In the genomic region with DNA sequence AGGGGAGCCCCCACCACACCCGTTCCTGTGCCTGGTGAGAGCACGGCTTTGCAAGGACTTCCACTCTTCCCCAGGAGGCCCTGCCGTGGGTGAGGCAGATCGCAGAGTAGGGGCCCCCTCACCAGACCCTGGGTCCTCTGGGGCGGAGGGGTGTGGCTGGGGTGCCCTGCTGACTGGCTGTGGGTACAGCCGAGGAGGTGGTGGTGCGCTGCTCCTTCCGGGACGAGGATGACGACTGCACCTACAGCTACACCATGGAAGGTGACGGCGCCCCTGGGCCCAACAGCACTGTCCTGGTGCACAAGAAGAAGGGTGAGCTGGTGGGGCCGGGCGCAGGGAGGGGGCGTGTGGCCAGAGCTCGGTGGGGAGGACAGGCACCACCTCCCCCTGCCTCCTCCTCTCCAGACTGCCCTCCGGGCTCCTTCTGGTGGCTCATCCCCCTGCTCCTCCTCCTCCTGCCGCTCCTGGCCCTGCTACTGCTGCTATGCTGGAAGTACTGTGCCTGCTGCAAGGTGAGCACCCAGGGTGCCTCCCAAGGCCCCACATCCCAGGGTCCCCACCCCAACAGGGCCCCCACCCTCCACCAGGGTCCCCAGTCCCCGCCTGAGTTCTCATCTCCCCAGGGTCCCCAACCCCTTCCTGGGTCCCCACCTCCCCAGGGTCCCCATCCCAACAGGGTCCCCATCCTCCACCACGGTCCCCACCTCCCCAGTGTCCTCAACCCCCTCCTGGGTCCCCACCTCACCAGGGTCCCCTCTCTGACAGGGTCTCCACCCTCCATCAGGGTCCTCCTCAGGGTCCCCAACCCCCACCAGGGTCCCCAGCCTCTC, we compare ENCODE assay signal across 14 cellular contexts. TPM values are rescaled to one million over a fixed set of nuclear protein-coding genes. Genes with fewer than 3 reads are reported as not detected.
DNase-seq lines count a peak whose midpoint lies in the region; ATAC-seq and TF ChIP-seq lines count a peak whose summit lies in the region.
"Had no signal": no experiment of that assay in that cellular context is flagged by ENCODE, and none has a peak within 500 bp of the region (broad histone marks: within the 10 kb centered on the region; RNA-seq: fewer than 3 reads in every experiment).

No MANE protein-coding gene starts in this region.

- no peaks in the 10 kb centered on the region for H3K36me3 Mint-ChIP-seq in activated naive CD8-positive, alpha-beta T cell treated with anti-CD3 and anti-CD28 coated beads, Interleukin-2, amount 10 ng/mL, durations not matched to agents 7 days and 5 days
- no peaks in the 10 kb centered on the region for H3K36me3 Mint-ChIP-seq in activated naive CD8-positive, alpha-beta T cell treated with anti-CD3 and anti-CD28 coated beads for 36 hours
- H3K36me3 Mint-ChIP-seq in activated T-cell treated with anti-CD3 and anti-CD28 coated beads, Interleukin-2, amount 50 U/mL, for 72 hours (ENCODE audit: insufficient read depth in 2 of 2) = no peaks in the 10 kb centered on the region

- in situ Hi-C loops in GM23248 (cut with MboI) = loop anchor here (25.0 kb wide), 1 partner anchor 300 kb away; no protein-coding TSS in a partner anchor

- TF ChIP-seq CTCF in OCI-LY3 (IDR thresholded peaks at IDR 0.05; ENCODE audit: low read depth, low read length) = no peak
- no peak for TF ChIP-seq CTCF in gastroesophageal sphincter (IDR thresholded peaks at IDR 0.05)

- H3K4me3 ChIP-seq in OCI-LY3 (ENCODE audit: low read length) (peak overlapping the region; percentile 44), gastroesophageal sphincter (no peak overlapping the region), GM23248 (no peak overlapping the region)

- H3K36me3 ChIP-seq in OCI-LY3 (replicated peaks; ENCODE audit: low read depth, low read length) (no peaks in the 10 kb centered on the region), gastroesophageal sphincter (peaks cover 0 to 66% of the 10 kb centered on the region in 2 donors), GM23248 (ENCODE audit: low read depth) (no peaks in the 10 kb centered on the region)

- H3K79me2 ChIP-seq in OCI-LY3 (ENCODE audit: low read length) (no peaks in the 10 kb centered on the region), GM23248 (ENCODE audit: insufficient read depth) (no peaks in the 10 kb centered on the region)

- no peaks in the 10 kb centered on the region for H3K27me3 Mint-ChIP-seq in activated naive CD8-positive, alpha-beta T cell treated with anti-CD3 and anti-CD28 coated beads, Interleukin-2, amount 10 ng/mL, durations not matched to agents 7 days and 5 days
- H3K27me3 Mint-ChIP-seq in activated naive CD8-positive, alpha-beta T cell treated with anti-CD3 and anti-CD28 coated beads for 36 hours = no peaks in the 10 kb centered on the region
- H3K27me3 Mint-ChIP-seq in activated T-cell treated with anti-CD3 and anti-CD28 coated beads, Interleukin-2, amount 50 U/mL, for 72 hours (ENCODE audit: low read depth) = no peaks in the 10 kb centered on the region

- no peaks in the 10 kb centered on the region for H3K9me3 Mint-ChIP-seq in activated naive CD8-positive, alpha-beta T cell treated with anti-CD3 and anti-CD28 coated beads, Interleukin-2, amount 10 ng/mL, durations not matched to agents 7 days and 5 days
- no peaks in the 10 kb centered on the region for H3K9me3 Mint-ChIP-seq in activated naive CD8-positive, alpha-beta T cell treated with anti-CD3 and anti-CD28 coated beads for 36 hours
- no peaks in the 10 kb centered on the region for H3K9me3 Mint-ChIP-seq in activated T-cell treated with anti-CD3 and anti-CD28 coated beads, Interleukin-2, amount 50 U/mL, for 72 hours

- H3K9me3 ChIP-seq in OCI-LY3 (ENCODE audit: insufficient read depth, low read length) (no peaks in the 10 kb centered on the region), gastroesophageal sphincter (no peaks in the 10 kb centered on the region), GM23248 (ENCODE audit: low read depth) (no peaks in the 10 kb centered on the region)
- H3K9me3 ChIP-seq: Caco-2 had no signal

- no peak for TF ChIP-seq POLR2A in gastroesophageal sphincter (IDR thresholded peaks at IDR 0.05)

- H3F3A ChIP-seq in GM23248 (ENCODE audit: insufficient read depth) = no peaks in the 10 kb centered on the region

- POLR2A ChIA-PET in activated naive CD8-positive, alpha-beta T cell treated with anti-CD3 and anti-CD28 coated beads, Interleukin-2, amount 10 ng/mL, durations not matched to agents 7 days and 5 days (lab: Charles Lee) = interaction anchor here (0.6 to 1.8 kb wide), 8 partner anchors 8 to 104 kb away, joined by 3 to 10 read pairs (median 4); a partner anchor contains a TSS

- peak overlapping the region; percentile 92 for H3K27ac Mint-ChIP-seq in activated naive CD8-positive, alpha-beta T cell treated with anti-CD3 and anti-CD28 coated beads, Interleukin-2, amount 10 ng/mL, durations not matched to agents 7 days and 5 days
- no peak overlapping the region for H3K27ac Mint-ChIP-seq in activated naive CD8-positive, alpha-beta T cell treated with anti-CD3 and anti-CD28 coated beads for 36 hours
- H3K27ac Mint-ChIP-seq in activated T-cell treated with anti-CD3 and anti-CD28 coated beads, Interleukin-2, amount 50 U/mL, for 72 hours = no peak overlapping the region

- no peaks in the 10 kb centered on the region for H3K9me2 ChIP-seq in GM23248 (ENCODE audit: insufficient read depth)

- no peak overlapping the region for H3K4me3 Mint-ChIP-seq in activated naive CD8-positive, alpha-beta T cell treated with anti-CD3 and anti-CD28 coated beads, Interleukin-2, amount 10 ng/mL, durations not matched to agents 7 days and 5 days
- no peak overlapping the region for H3K4me3 Mint-ChIP-seq in activated naive CD8-positive, alpha-beta T cell treated with anti-CD3 and anti-CD28 coated beads for 36 hours
- no peak overlapping the region for H3K4me3 Mint-ChIP-seq in activated T-cell treated with anti-CD3 and anti-CD28 coated beads, Interleukin-2, amount 50 U/mL, for 72 hours

- H3K27me3 ChIP-seq in OCI-LY3 (ENCODE audit: low read depth, low read length) (no peaks in the 10 kb centered on the region), gastroesophageal sphincter (peaks cover 14% of the 10 kb centered on the region), GM23248 (replicated peaks; ENCODE audit: insufficient read depth) (no peaks in the 10 kb centered on the region)

- no peak for DNase-seq in activated naive CD8-positive, alpha-beta T cell treated with anti-CD3 and anti-CD28 coated beads, Interleukin-2, amount 10 ng/mL, durations not matched to agents 7 days and 5 days
- DNase-seq in activated naive CD8-positive, alpha-beta T cell treated with anti-CD3 and anti-CD28 coated beads for 36 hours = no peak
- DNase-seq in substantia nigra (lab: John Stamatoyannopoulos, UW) (no peak), GM23248 (no peak), epidermal melanocyte (ENCODE audit: insufficient read length, low spot score) (no peak)
- DNase-seq in activated T-cell treated with anti-CD3 and anti-CD28 coated beads, Interleukin-2, amount 50 U/mL, for 72 hours = no peak
- DNase-seq: 8988T, Caco-2, NCI-H1436, NCI-H2081, NCI-H510A treated with DMSO at 0.1 percent for 48 hours had no signal

- TF ChIP-seq EP300 in gastroesophageal sphincter (IDR thresholded peaks at IDR 0.05) = no peak

- no peak for ATAC-seq in activated naive CD8-positive, alpha-beta T cell treated with anti-CD3 and anti-CD28 coated beads, Interleukin-2, amount 10 ng/mL, durations not matched to agents 7 days and 5 days (ENCODE audit: low read depth)
- ATAC-seq in gastroesophageal sphincter = peak; percentile 4
- no peak for ATAC-seq in activated T-cell treated with anti-CD3 and anti-CD28 coated beads, Interleukin-2, amount 50 U/mL, for 72 hours (replicated peaks in 1 of 2)
- ATAC-seq: HCT116 had no signal

- H3K27ac ChIP-seq in OCI-LY3 (ENCODE audit: low read length) (no peak overlapping the region), gastroesophageal sphincter (no peak overlapping the region), substantia nigra (ENCODE audit: low read depth, low read length, poor library complexity, severe bottlenecking) (peak overlapping the region; percentile 42), GM23248 (no peak overlapping the region)

- no peak overlapping the region for H2AFZ ChIP-seq in OCI-LY3 (ENCODE audit: low read depth, low read length)
- H2AFZ ChIP-seq in GM23248 = no peak overlapping the region

- H3K4me2 ChIP-seq in OCI-LY3 (ENCODE audit: low read length) = peak overlapping the region; percentile 60
- H3K4me2 ChIP-seq in GM23248 (ENCODE audit: unreplicated experiment) = no peak overlapping the region

- WGBS in gastroesophageal sphincter (ENCODE audit: low coverage in 1 of 2), 2 donors = 60 to 100% methylated on average over 1 of the region's 20 CpGs
- WGBS in GM23248 (ENCODE audit: low coverage in 1 of 2, low lambda C conversion rate in 2 of 2, missing lambda C conversion rate in 2 of 2), 2 experiments = 64 to 86% methylated on average over 9 to 19 of the region's 20 CpGs

- no peaks in the 10 kb centered on the region for H4K20me1 ChIP-seq in OCI-LY3 (ENCODE audit: insufficient read depth, low read length)
- no peaks in the 10 kb centered on the region for H4K20me1 ChIP-seq in GM23248 (ENCODE audit: insufficient read depth)

- H3K4me1 ChIP-seq in OCI-LY3 (ENCODE audit: low read length) = peaks cover 18% of the 10 kb centered on the region
- H3K4me1 ChIP-seq in gastroesophageal sphincter = no peaks in the 10 kb centered on the region
- no peaks in the 10 kb centered on the region for H3K4me1 ChIP-seq in GM23248 (ENCODE audit: insufficient read depth)
- H3K4me1 ChIP-seq: Caco-2 had no signal

- peaks cover 11% of the 10 kb centered on the region for H3K4me1 Mint-ChIP-seq in activated naive CD8-positive, alpha-beta T cell treated with anti-CD3 and anti-CD28 coated beads, Interleukin-2, amount 10 ng/mL, durations not matched to agents 7 days and 5 days
- peaks cover 4% of the 10 kb centered on the region for H3K4me1 Mint-ChIP-seq in activated naive CD8-positive, alpha-beta T cell treated with anti-CD3 and anti-CD28 coated beads for 36 hours
- peaks cover 14% of the 10 kb centered on the region for H3K4me1 Mint-ChIP-seq in activated T-cell treated with anti-CD3 and anti-CD28 coated beads, Interleukin-2, amount 50 U/mL, for 72 hours (ENCODE audit: low read depth)

- peak overlapping the region; percentile 32 for H3K9ac ChIP-seq in OCI-LY3 (ENCODE audit: low read length)
- H3K9ac ChIP-seq in GM23248 = no peak overlapping the region

RNA-seq across cellular contexts. Expression of a gene that starts 16.1 kb away (rescaled TPM):
- total RNA-seq in activated naive CD8-positive, alpha-beta T cell treated with anti-CD3 and anti-CD28 coated beads, Interleukin-2, amount 10 ng/mL, durations not matched to agents 7 days and 5 days = 1 to 10 TPM; 1.0 to 1.4 TPM
- 1 to 10 TPM in 1 of 2 experiments, under 1 TPM in 1; 0.64 to 1.4 TPM for total RNA-seq in activated naive CD8-positive, alpha-beta T cell treated with anti-CD3 and anti-CD28 coated beads for 36 hours
- 10 to 100 TPM; 31.1 to 66.3 (median 41.8) TPM for total RNA-seq in gastroesophageal sphincter
- under 0.01 TPM in 1 of 2 replicates, not detected in the other for total RNA-seq in GM23248 (2014; rRNA removed; shearing (Covaris generic))
- 1.1 and 1.5 TPM in 2 replicates for polyA plus RNA-seq in GM23248 (2016; fragmentation: Nextera tagmentation; extraction: Ambion mirVana)
- 1 to 10 TPM; 2.7 to 3.5 TPM for total RNA-seq in activated T-cell treated with anti-CD3 and anti-CD28 coated beads, Interleukin-2, amount 50 U/mL, for 72 hours

RNA-seq across cellular contexts. Expression of a gene that starts 27.6 kb away (rescaled TPM):
- total RNA-seq in activated naive CD8-positive, alpha-beta T cell treated with anti-CD3 and anti-CD28 coated beads, Interleukin-2, amount 10 ng/mL, durations not matched to agents 7 days and 5 days = 10 to 100 TPM; 50.4 to 53.0 TPM
- 10 to 100 TPM; 33.2 to 33.6 TPM for total RNA-seq in activated naive CD8-positive, alpha-beta T cell treated with anti-CD3 and anti-CD28 coated beads for 36 hours
- 10 to 100 TPM; 13.7 to 23.2 (median 20.4) TPM for total RNA-seq in gastroesophageal sphincter
- total RNA-seq in GM23248 (2014; rRNA removed; shearing (Covaris generic)) = 16.6 and 40.6 TPM in 2 replicates
- 46.5 and 47.3 TPM in 2 replicates for polyA plus RNA-seq in GM23248 (2016; fragmentation: Nextera tagmentation; extraction: Ambion mirVana)
- total RNA-seq in activated T-cell treated with anti-CD3 and anti-CD28 coated beads, Interleukin-2, amount 50 U/mL, for 72 hours = 10 to 100 TPM; 41.9 to 51.2 TPM

RNA-seq across cellular contexts. Expression of a gene that starts 47.3 kb away (rescaled TPM):
- 10 to 100 TPM; 37.4 to 39.8 TPM for total RNA-seq in activated naive CD8-positive, alpha-beta T cell treated with anti-CD3 and anti-CD28 coated beads, Interleukin-2, amount 10 ng/mL, durations not matched to agents 7 days and 5 days
- total RNA-seq in activated naive CD8-positive, alpha-beta T cell treated with anti-CD3 and anti-CD28 coated beads for 36 hours = 10 to 100 TPM; 26.9 to 27.4 TPM
- total RNA-seq in gastroesophageal sphincter = 10 to 100 TPM in 3 of 4 donors, 1 to 10 TPM in 1; 9.8 to 41.6 (median 21.0) TPM
- 11.5 and 20.2 TPM in 2 replicates for total RNA-seq in GM23248 (2014; rRNA removed; shearing (Covaris generic))
- 12.4 and 13.3 TPM in 2 replicates for polyA plus RNA-seq in GM23248 (2016; fragmentation: Nextera tagmentation; extraction: Ambion mirVana)
- 10 to 100 TPM; 20.7 to 22.6 TPM for total RNA-seq in activated T-cell treated with anti-CD3 and anti-CD28 coated beads, Interleukin-2, amount 50 U/mL, for 72 hours

Comparison
In these comparisons a context has a peak if more than half of its experiments do, and no peak if none do; other contexts are left out.
1. RNA of a gene that starts 16.1 kb away (total RNA-seq): 31.1 to 66.3 TPM in gastroesophageal sphincter; 2.7 to 3.5 TPM in activated T-cell treated with anti-CD3 and anti-CD28 coated beads, Interleukin-2, amount 50 U/mL, for 72 hours, 0.64 to 1.4 TPM in activated naive CD8-positive, alpha-beta T cell treated with anti-CD3 and anti-CD28 coated beads for 36 hours, 1.0 to 1.4 TPM in activated naive CD8-positive, alpha-beta T cell treated with anti-CD3 and anti-CD28 coated beads, Interleukin-2, amount 10 ng/mL, durations not matched to agents 7 days and 5 days and under 0.01 TPM in GM23248; every median in the first group is over 4 times any median in the second.